9 cellular contexts compared by ENCODE assay signal in genomic region chr2:20052229-20052871, GRCh38. TPM values are rescaled to one million over a fixed set of nuclear protein-coding genes. Genes with fewer than 3 reads are reported as not detected.
DNase-seq lines count a peak whose midpoint lies in the region; ATAC-seq and TF ChIP-seq lines count a peak whose summit lies in the region.
"Had no signal": no experiment of that assay in that cellular context is flagged by ENCODE, and none has a peak within 500 bp of the region (broad histone marks: within the 10 kb centered on the region; RNA-seq: fewer than 3 reads in every experiment).

No MANE protein-coding gene starts in this region.

- H3K9me3 ChIP-seq in SK-N-SH (no peaks in the 10 kb centered on the region), iPS-20b (ENCODE audit: insufficient read depth, low read depth, low read length) (no peaks in the 10 kb centered on the region), tibial artery (no peaks in the 10 kb centered on the region)

- peak overlapping the region; percentile 72 to 99 for H3K4me3 ChIP-seq in SK-N-SH (ENCODE audit: low read depth in 2 of 2, low read length in 1 of 2)
- H3K4me3 ChIP-seq in iPS-20b (ENCODE audit: low read length) = peak overlapping the region; percentile 95
- peak overlapping the region; percentile 94 to 97 for H3K4me3 ChIP-seq in tibial artery

- peak overlapping the region; percentile 98 to 100 for H3K27ac ChIP-seq in SK-N-SH (ENCODE audit: low read depth in 2 of 2, low read length in 1 of 2)
- H3K27ac ChIP-seq in iPS-20b (ENCODE audit: low read length) = peak overlapping the region; percentile 88
- peak overlapping the region; percentile 96 to 98 for H3K27ac ChIP-seq in tibial artery

- H3K27me3 ChIP-seq in SK-N-SH (ENCODE audit: insufficient read depth) = no peaks in the 10 kb centered on the region
- no peaks in the 10 kb centered on the region; the same call in 1 of the 2 replicates for H3K27me3 ChIP-seq in iPS-20b (ENCODE audit: insufficient read depth, low read length)
- no peaks in the 10 kb centered on the region for H3K27me3 ChIP-seq in tibial artery

- H3K9ac ChIP-seq in SK-N-SH (peak overlapping the region; percentile 85), iPS-20b (ENCODE audit: low read depth, low read length) (peak overlapping the region; percentile 92)

- peaks cover 11 to 30% of the 10 kb centered on the region in 2 experiments; a peak in 3 of 4 replicates for H3K4me1 ChIP-seq in SK-N-SH (ENCODE audit: control insufficient read depth in 1 of 2, insufficient read depth in 2 of 2, low read depth in 1 of 2, low read length in 1 of 2)
- peaks cover 15% of the 10 kb centered on the region for H3K4me1 ChIP-seq in iPS-20b (ENCODE audit: insufficient read depth, low read length)
- peaks cover 0 to 38% (median 26%) of the 10 kb centered on the region in 4 donors for H3K4me1 ChIP-seq in tibial artery

- POLR2A ChIA-PET in SK-N-SH (lab: Yijun Ruan, JAX) = interaction anchor here (0.9 to 3.1 kb wide), 10 partner anchors 8 to 151 kb away, joined by 3 to 30 read pairs (median 4); partner anchors contain the start of genes MATN3 and WDR35

- H3F3A ChIP-seq in SK-N-SH (replicated peaks; ENCODE audit: insufficient read depth) = peaks cover 3% of the 10 kb centered on the region

- H3K79me2 ChIP-seq in SK-N-SH (ENCODE audit: insufficient read depth) = peaks cover 49% of the 10 kb centered on the region

- TF ChIP-seq RAD21 in SK-N-SH (IDR thresholded peaks at IDR 0.05; ENCODE audit: low read length) = no peak

- CTCF ChIA-PET in SK-N-SH (lab: Yijun Ruan, JAX) = interaction anchor here (0.6 to 6.3 kb wide), 11 partner anchors 12 to 864 kb away, joined by 3 to 54 read pairs (median 3); partner anchors contain the start of gene MATN3

- intact Hi-C loops in tibial artery (cut with DNase I; ENCODE audit: low total_unique reads) = no loop called here

- H2AFZ ChIP-seq in SK-N-SH (ENCODE audit: low read depth) = peak overlapping the region; percentile 79

- no peaks in the 10 kb centered on the region for H3K9me2 ChIP-seq in SK-N-SH

- H3K36me3 ChIP-seq in SK-N-SH (replicated peaks in 1 of 2; ENCODE audit: control insufficient read depth in 1 of 2, insufficient read depth in 2 of 2, low read length in 1 of 2) (no peaks in the 10 kb centered on the region), iPS-20b (ENCODE audit: insufficient read depth, low read depth, low read length) (no peaks in the 10 kb centered on the region), tibial artery (no peaks in the 10 kb centered on the region)

- peak; percentile 58 for DNase-seq in NCI-H146 treated with DMSO at 0.1 percent for 48 hours (lab: John Stamatoyannopoulos, UW; ENCODE audit: unreplicated experiment)
- no peak for DNase-seq in NCI-H146 (lab: John Stamatoyannopoulos, UW)
- no peak for DNase-seq in SK-N-SH
- no peak for DNase-seq in tibial artery
- DNase-seq in H4 (ENCODE audit: low spot score) = no peak

- peak overlapping the region; percentile 72 for H3K4me2 ChIP-seq in SK-N-SH

- H4K20me1 ChIP-seq in SK-N-SH (ENCODE audit: insufficient read depth) = peaks cover 22% of the 10 kb centered on the region

- WGBS in SK-N-SH (ENCODE audit: low lambda C conversion rate) = 2% methylated on average over 10 of the region's 10 CpGs

- TF ChIP-seq CTCF in SK-N-SH (IDR thresholded peaks at IDR 0.05) (no peak), tibial artery (IDR thresholded peaks at IDR 0.05) (no peak)

- TF ChIP-seq EP300 in SK-N-SH (IDR thresholded peaks at IDR 0.05; ENCODE audit: borderline replicate concordance in 1 of 2, low read depth in 1 of 2, low read length in 1 of 2) = no peak

- no peak for ATAC-seq in HG03175 (IDR thresholded peaks at IDR 0.05; ENCODE audit: unreplicated experiment)
- ATAC-seq in GM21360 (IDR thresholded peaks at IDR 0.05; ENCODE audit: unreplicated experiment) = no peak

TF ChIP-seq in SK-N-SH, 30 proteins besides CTCF, POLR2A, EP300 and RAD21:
- TF ChIP-seq MXI1 (IDR thresholded peaks at IDR 0.05; ENCODE audit: low read depth, low read length) = no peak
- no peak for TF ChIP-seq GABPA (IDR thresholded peaks at IDR 0.05; ENCODE audit: low read depth)
- TF ChIP-seq TEAD4 (IDR thresholded peaks at IDR 0.05; ENCODE audit: borderline replicate concordance, insufficient read depth) = no peak
- no peak for TF ChIP-seq IRF3 (IDR thresholded peaks at IDR 0.05; ENCODE audit: low read depth, low read length)
- TF ChIP-seq RFX5 (IDR thresholded peaks at IDR 0.05; ENCODE audit: low read length) = no peak
- TF ChIP-seq RXRA (IDR thresholded peaks at IDR 0.05; ENCODE audit: borderline replicate concordance, low read depth) = no peak

RNA-seq across cellular contexts. Expression of gene LAPTM4A, which starts 0.9 kb away (rescaled TPM):
- 306 and 350 TPM in 2 replicates for polyA plus RNA-seq in SK-N-SH (2012; rRNA removed)
- 391 and 431 TPM in 2 replicates for polyA plus RNA-seq in SK-N-SH (2012; cell fraction: cytosol; rRNA removed)
- polyA plus RNA-seq in SK-N-SH (2012; cell fraction: nucleus; rRNA removed) = 69.8 and 155 TPM in 2 replicates
- total RNA-seq in H4 (2014; rRNA removed; shearing (Covaris generic)) = 104 and 119 TPM in 2 replicates

RNA-seq across cellular contexts. Expression of gene MATN3, which starts 39.9 kb away (rescaled TPM):
- polyA plus RNA-seq in SK-N-SH (2012; rRNA removed) = 4.0 and 5.9 TPM in 2 replicates
- 7.1 and 8.9 TPM in 2 replicates for polyA plus RNA-seq in SK-N-SH (2012; cell fraction: cytosol; rRNA removed)
- 3.6 and 5.5 TPM in 2 replicates for polyA plus RNA-seq in SK-N-SH (2012; cell fraction: nucleus; rRNA removed)
- total RNA-seq in H4 (2014; rRNA removed; shearing (Covaris generic)) = 0.14 and 0.46 TPM in 2 replicates
- polyA plus RNA-seq: CD14-positive monocyte had no signal
